In genomic region chr5:60325870-60326269, GRCh38 we compare ENCODE assay signal across 33 cellular contexts.
A peak's percentile ranks its signal among the peaks of the same experiment; 100 is the strongest.
DNase-seq lines count a peak whose midpoint lies in the region; ATAC-seq and TF ChIP-seq lines count a peak whose summit lies in the region.
"Had no signal": no experiment of that assay in that cellular context is flagged by ENCODE, and none has a peak within 500 bp of the region (broad histone marks: within the 10 kb centered on the region; RNA-seq: fewer than 3 reads in every experiment).

No MANE protein-coding gene starts in this region.

- peaks cover 21 to 26% of the 10 kb centered on the region in 2 donors for H3K9me3 Mint-ChIP-seq in stimulated activated naive CD8-positive, alpha-beta T cell treated with anti-CD3 and anti-CD28 coated beads, Interleukin-15, amount 100 ng/mL, for 72 hours

- H3K9me3 ChIP-seq in SK-N-SH (no peaks in the 10 kb centered on the region), prostate gland (no peaks in the 10 kb centered on the region)
- H3K9me3 ChIP-seq: BE2C, Caco-2 had no signal

- H3K4me3 Mint-ChIP-seq in stimulated activated naive CD8-positive, alpha-beta T cell treated with anti-CD3 and anti-CD28 coated beads, Interleukin-15, amount 100 ng/mL, for 72 hours: no peak overlapping the region
- H3K4me3 Mint-ChIP-seq: B cell; CD14-positive monocyte; CD4-positive, alpha-beta memory T cell; CD4-positive, alpha-beta T cell; CD4-positive, CD25-positive, alpha-beta regulatory T cell; CD8-positive, alpha-beta memory T cell; CD8-positive, alpha-beta T cell had no signal

- no peak for DNase-seq in SK-N-SH
- DNase-seq in LNCaP clone FGC (ENCODE audit: low read depth): peak; percentile 56
- DNase-seq in prostate gland (ENCODE audit: low spot score): peak; percentile 25
- no peak for DNase-seq in stimulated activated naive CD4-positive, alpha-beta T cell (lab: John Stamatoyannopoulos, UW)
- DNase-seq in stimulated activated naive CD8-positive, alpha-beta T cell treated with anti-CD3 and anti-CD28 coated beads, Interleukin-15, amount 100 ng/mL, for 72 hours: no peak
- DNase-seq: 8988T; ACHN; AML-193; BE2C; C1 segment of cervical spinal cord; Caco-2; Calu3; CD4-positive, alpha-beta memory T cell; CD4-positive, alpha-beta T cell; CD4-positive, CD25-positive, alpha-beta regulatory T cell; CD8-positive, alpha-beta memory T cell; CD8-positive, alpha-beta T cell; COR-L47; DMS 273 treated with DMSO at 0.1 percent for 48 hours; DMS153; DMS53; DMS79; DMS79 treated with DMSO at 0.1 percent for 48 hours; DND-41; EL had no signal

- no peaks in the 10 kb centered on the region for H3K27me3 Mint-ChIP-seq in stimulated activated naive CD8-positive, alpha-beta T cell treated with anti-CD3 and anti-CD28 coated beads, Interleukin-15, amount 100 ng/mL, for 72 hours
- H3K27me3 Mint-ChIP-seq: B cell; CD4-positive, alpha-beta memory T cell; CD4-positive, alpha-beta T cell; CD4-positive, CD25-positive, alpha-beta regulatory T cell; CD8-positive, alpha-beta memory T cell had no signal

- no peak for TF ChIP-seq RAD21 in SK-N-SH (IDR thresholded peaks at IDR 0.05; ENCODE audit: low read length)

- H3F3A ChIP-seq in SK-N-SH (replicated peaks; ENCODE audit: insufficient read depth): no peaks in the 10 kb centered on the region

- POLR2A ChIA-PET in SK-N-SH (lab: Yijun Ruan, JAX): no interaction called here

- WGBS in SK-N-SH (ENCODE audit: low lambda C conversion rate): 75% methylated on average over 2 of the region's 2 CpGs
- 46% methylated on average over 2 of the region's 2 CpGs for WGBS in prostate gland

- H3K27me3 ChIP-seq in SK-N-SH (ENCODE audit: insufficient read depth) (no peaks in the 10 kb centered on the region), prostate gland (replicated peaks; ENCODE audit: insufficient read depth) (no peaks in the 10 kb centered on the region)
- H3K27me3 ChIP-seq: BE2C; BLaER1; BLaER1 treated with 17β-estradiol and CSF1 and Interleukin-3, amounts not matched to agents 10 nM and 100 nM had no signal

- TF ChIP-seq POLR2A in prostate gland (IDR thresholded peaks at IDR 0.05): no peak

- no peak overlapping the region for H3K27ac Mint-ChIP-seq in stimulated activated naive CD8-positive, alpha-beta T cell treated with anti-CD3 and anti-CD28 coated beads, Interleukin-15, amount 100 ng/mL, for 72 hours
- H3K27ac Mint-ChIP-seq: B cell; CD14-positive monocyte; CD4-positive, alpha-beta memory T cell; CD4-positive, alpha-beta T cell; CD4-positive, CD25-positive, alpha-beta regulatory T cell; CD8-positive, alpha-beta memory T cell; CD8-positive, alpha-beta T cell had no signal

- H2AFZ ChIP-seq in SK-N-SH (ENCODE audit: low read depth): no peak overlapping the region

- H3K9ac ChIP-seq in SK-N-SH: no peak overlapping the region
- H3K9ac ChIP-seq: BLaER1; BLaER1 treated with 17β-estradiol and CSF1 and Interleukin-3, amounts not matched to agents 10 nM and 100 nM had no signal

- CTCF ChIA-PET in SK-N-SH (lab: Yijun Ruan, JAX): no interaction called here

- H3K27ac ChIP-seq in SK-N-SH (ENCODE audit: low read depth in 2 of 2, low read length in 1 of 2): no peak overlapping the region
- H3K27ac ChIP-seq in prostate gland: no peak overlapping the region
- H3K27ac ChIP-seq: 22Rv1; A549; BLaER1; BLaER1 treated with 17β-estradiol and CSF1 and Interleukin-3, amounts not matched to agents 10 nM and 100 nM; C4-2B had no signal

- H3K4me1 ChIP-seq in SK-N-SH (ENCODE audit: control insufficient read depth in 1 of 2, insufficient read depth in 2 of 2, low read depth in 1 of 2, low read length in 1 of 2): peaks cover 0 to 4% of the 10 kb centered on the region in 2 experiments; a peak in 2 of 4 replicates
- no peaks in the 10 kb centered on the region for H3K4me1 ChIP-seq in prostate gland (replicated peaks)
- H3K4me1 ChIP-seq: A549; BE2C; BLaER1; BLaER1 treated with 17β-estradiol and CSF1 and Interleukin-3, amounts not matched to agents 10 nM and 100 nM; Caco-2 had no signal

- H3K4me1 Mint-ChIP-seq in stimulated activated naive CD8-positive, alpha-beta T cell treated with anti-CD3 and anti-CD28 coated beads, Interleukin-15, amount 100 ng/mL, for 72 hours: no peaks in the 10 kb centered on the region
- H3K4me1 Mint-ChIP-seq: B cell; CD14-positive monocyte; CD4-positive, alpha-beta memory T cell; CD4-positive, CD25-positive, alpha-beta regulatory T cell; CD8-positive, alpha-beta memory T cell had no signal

- H3K36me3 ChIP-seq in SK-N-SH (replicated peaks in 1 of 2; ENCODE audit: control insufficient read depth in 1 of 2, insufficient read depth in 2 of 2, low read length in 1 of 2) (no peaks in the 10 kb centered on the region), prostate gland (no peaks in the 10 kb centered on the region)
- H3K36me3 ChIP-seq: BE2C; BLaER1; BLaER1 treated with 17β-estradiol and CSF1 and Interleukin-3, amounts not matched to agents 10 nM and 100 nM had no signal

- ATAC-seq in SK-N-SH treated with all-trans-retinoic acid at 6 μM for 48 hours: no peak
- ATAC-seq in stimulated activated naive CD8-positive, alpha-beta T cell treated with anti-CD3 and anti-CD28 coated beads, Interleukin-15, amount 100 ng/mL, for 72 hours: no peak
- ATAC-seq: A549; CD8-positive, alpha-beta T cell had no signal

- no peaks in the 10 kb centered on the region for H3K79me2 ChIP-seq in SK-N-SH (ENCODE audit: insufficient read depth)

- no peak overlapping the region for H3K4me2 ChIP-seq in SK-N-SH
- H3K4me2 ChIP-seq: A549; BLaER1; BLaER1 treated with 17β-estradiol and CSF1 and Interleukin-3, amounts not matched to agents 10 nM and 100 nM had no signal

- no peak for TF ChIP-seq EP300 in SK-N-SH (IDR thresholded peaks at IDR 0.05; ENCODE audit: borderline replicate concordance in 1 of 2, low read depth in 1 of 2, low read length in 1 of 2)

- H4K20me1 ChIP-seq in SK-N-SH (ENCODE audit: insufficient read depth): no peaks in the 10 kb centered on the region
- H4K20me1 ChIP-seq: BLaER1; BLaER1 treated with 17β-estradiol and CSF1 and Interleukin-3, amounts not matched to agents 10 nM and 100 nM had no signal

- intact Hi-C loops in prostate gland (cut with DNase I): no loop called here

- H3K9me2 ChIP-seq in SK-N-SH: no peaks in the 10 kb centered on the region

- H3K4me3 ChIP-seq in SK-N-SH (ENCODE audit: low read depth in 2 of 2, low read length in 1 of 2) (no peak overlapping the region), LNCaP clone FGC (ENCODE audit: low read depth, low read length) (no peak overlapping the region), prostate gland (no peak overlapping the region)
- H3K4me3 ChIP-seq: A549; BLaER1; BLaER1 treated with 17β-estradiol and CSF1 and Interleukin-3, amounts not matched to agents 10 nM and 100 nM had no signal

- TF ChIP-seq CTCF in SK-N-SH (IDR thresholded peaks at IDR 0.05): no peak
- no peak for TF ChIP-seq CTCF in LNCaP clone FGC (IDR thresholded peaks at IDR 0.05; ENCODE audit: control insufficient read depth, extremely low read depth, insufficient read depth)
- TF ChIP-seq CTCF in prostate gland (IDR thresholded peaks at IDR 0.05): no peak

TF ChIP-seq in SK-N-SH treated with all-trans-retinoic acid at 6 μM for 48 hours, 23 proteins besides CTCF, POLR2A, EP300 and RAD21:
- TF ChIP-seq ZNF8 (CRISPR knock-in tag; IDR thresholded peaks at IDR 0.05): peak; percentile 82
- TF ChIP-seq SNAI2 (CRISPR knock-in tag; IDR thresholded peaks at IDR 0.05): no peak

TF ChIP-seq in SK-N-SH, 30 proteins besides CTCF, POLR2A, EP300 and RAD21:
- TF ChIP-seq CHD2 (IDR thresholded peaks at IDR 0.05; ENCODE audit: low read length, partially characterized antibody): no peak
- no peak for TF ChIP-seq RXRA (IDR thresholded peaks at IDR 0.05; ENCODE audit: borderline replicate concordance, low read depth)
- TF ChIP-seq TCF12 (IDR thresholded peaks at IDR 0.05): no peak
- TF ChIP-seq EZH2phosphoT487 (IDR thresholded peaks at IDR 0.05; ENCODE audit: borderline replicate concordance, low read depth): no peak

Comparison
In these comparisons a context has a peak if more than half of its experiments do, and no peak if none do; other contexts are left out.
1. DNase-seq: peak in LNCaP clone FGC (single experiment) and prostate gland (single experiment); none in SK-N-SH (single experiment), stimulated activated naive CD4-positive, alpha-beta T cell (0 of 6) and stimulated activated naive CD8-positive, alpha-beta T cell treated with anti-CD3 and anti-CD28 coated beads, Interleukin-15, amount 100 ng/mL, for 72 hours (0 of 2).